ENCODE assay signal across 9 cellular contexts in genomic region chr21:44456207-44456914, GRCh38. TPM values are rescaled to one million over a fixed set of nuclear protein-coding genes. Genes with fewer than 3 reads are reported as not detected.
DNase-seq lines count a peak whose midpoint lies in the region; ATAC-seq and TF ChIP-seq lines count a peak whose summit lies in the region.
"Had no signal": no experiment of that assay in that cellular context is flagged by ENCODE, and none has a peak within 500 bp of the region (broad histone marks: within the 10 kb centered on the region; RNA-seq: fewer than 3 reads in every experiment).

No MANE protein-coding gene starts in this region.

- H3K4me2 ChIP-seq in SK-N-SH = peak overlapping the region; percentile 87

- TF ChIP-seq POLR2A in ovary (IDR thresholded peaks at IDR 0.05) = no peak

- H3K9me3 ChIP-seq in CD8-positive, alpha-beta T cell (ENCODE audit: low read length) = no peaks in the 10 kb centered on the region
- H3K9me3 ChIP-seq in SK-N-SH (0 out of 2 replicates have a peak, but pooled peaks cover 3% of the 10 kb centered on the region), ovary (no peaks in the 10 kb centered on the region)

- H3K9me2 ChIP-seq in SK-N-SH = no peaks in the 10 kb centered on the region

- H3K27me3 Mint-ChIP-seq in CD8-positive, alpha-beta T cell (ENCODE audit: low read depth) = peaks cover 4% of the 10 kb centered on the region

- H3K36me3 Mint-ChIP-seq in CD8-positive, alpha-beta T cell = no peaks in the 10 kb centered on the region

- peaks cover 13% of the 10 kb centered on the region for H3K9me3 Mint-ChIP-seq in CD8-positive, alpha-beta T cell

- H3K4me1 ChIP-seq in CD8-positive, alpha-beta T cell (ENCODE audit: insufficient read depth, low read length) = peaks cover 9% of the 10 kb centered on the region
- H3K4me1 ChIP-seq in SK-N-SH (ENCODE audit: control insufficient read depth in 1 of 2, insufficient read depth in 2 of 2, low read depth in 1 of 2, low read length in 1 of 2) = peaks cover 0 to 7% of the 10 kb centered on the region in 2 experiments; a peak in 1 of 4 replicates
- H3K4me1 ChIP-seq in ovary (ENCODE audit: insufficient read depth) = peaks cover 9% of the 10 kb centered on the region

- H3K79me2 ChIP-seq in SK-N-SH (ENCODE audit: insufficient read depth) = no peaks in the 10 kb centered on the region

- H3K36me3 ChIP-seq in CD8-positive, alpha-beta T cell (ENCODE audit: insufficient read depth, low read length) = no peaks in the 10 kb centered on the region
- H3K36me3 ChIP-seq in SK-N-SH (replicated peaks in 1 of 2; ENCODE audit: control insufficient read depth in 1 of 2, insufficient read depth in 2 of 2, low read length in 1 of 2) (no peaks in the 10 kb centered on the region), ovary (no peaks in the 10 kb centered on the region)

- H2AFZ ChIP-seq in SK-N-SH (ENCODE audit: low read depth) = no peak overlapping the region

- CTCF ChIA-PET in CD8-positive, alpha-beta T cell (lab: Charles Lee) = interaction anchor here (0.9 to 1.1 kb wide), 3 partner anchors 95 to 159 kb away, joined by 3 to 4 read pairs (median 3); no protein-coding TSS in a partner anchor
- CTCF ChIA-PET in SK-N-SH (lab: Yijun Ruan, JAX) = interaction anchor here (0.6 to 3.3 kb wide), 16 partner anchors 15 to 159 kb away, joined by 3 to 12 read pairs (median 4); partner anchors contain the start of gene CFAP410

- no peak for TF ChIP-seq CTCF in CD8-positive, alpha-beta T cell (IDR thresholded peaks at IDR 0.05)
- TF ChIP-seq CTCF in SK-N-SH (IDR thresholded peaks at IDR 0.05) (no peak), fibroblast of the aortic adventitia (IDR thresholded peaks at IDR 0.05; ENCODE audit: insufficient read depth, low read length) (no peak), ovary (IDR thresholded peaks at IDR 0.05) (no peak)

- POLR2A ChIA-PET in CD8-positive, alpha-beta T cell (lab: Charles Lee) = no interaction called here
- POLR2A ChIA-PET in SK-N-SH (lab: Yijun Ruan, JAX) = interaction anchor here (0.5 to 0.7 kb wide), 2 partner anchors 26 to 118 kb away, joined by 3 read pairs; no protein-coding TSS in a partner anchor

- no peak for TF ChIP-seq EP300 in SK-N-SH (IDR thresholded peaks at IDR 0.05; ENCODE audit: borderline replicate concordance in 1 of 2, low read depth in 1 of 2, low read length in 1 of 2)
- TF ChIP-seq EP300 in ovary (IDR thresholded peaks at IDR 0.05) = no peak

- no peak overlapping the region for H3K27ac Mint-ChIP-seq in CD8-positive, alpha-beta T cell

- H3K27ac ChIP-seq in CD8-positive, alpha-beta T cell (ENCODE audit: low read depth, low read length) = no peak overlapping the region
- H3K27ac ChIP-seq in SK-N-SH (ENCODE audit: low read depth in 2 of 2, low read length in 1 of 2) (no peak overlapping the region), ovary (no peak overlapping the region)

- H3K4me3 ChIP-seq in CD8-positive, alpha-beta T cell (ENCODE audit: low read depth, low read length) = peak overlapping the region; percentile 69
- H3K4me3 ChIP-seq in SK-N-SH (ENCODE audit: low read depth in 2 of 2, low read length in 1 of 2) (peak overlapping the region; percentile 55 to 75), fibroblast of the aortic adventitia (ENCODE audit: low read depth, low read length) (peak overlapping the region; percentile 61), ovary (peak overlapping the region; percentile 75)

- no peaks in the 10 kb centered on the region for H4K20me1 ChIP-seq in SK-N-SH (ENCODE audit: insufficient read depth)

- H3K4me3 Mint-ChIP-seq in CD8-positive, alpha-beta T cell = peak overlapping the region; percentile 72

- intact Hi-C loops in CD8-positive, alpha-beta T cell (cut with DNase I, micrococcal nuclease) = loop anchor here in 1 of 2 experiments (10.0 kb wide), 1 partner anchor 1482 kb away; the partner anchor contains the start of gene PKNOX1
- intact Hi-C loops in ovary (cut with DNase I) = no loop called here

- H3K9ac ChIP-seq in SK-N-SH = peak overlapping the region; percentile 49; the same call in 1 of the 2 replicates

- TF ChIP-seq RAD21 in SK-N-SH (IDR thresholded peaks at IDR 0.05; ENCODE audit: low read length) = no peak

- no peak for ATAC-seq in CD8-positive, alpha-beta T cell
- ATAC-seq in GM21423 (IDR thresholded peaks at IDR 0.05; ENCODE audit: unreplicated experiment) = no peak

- DNase-seq in CD8-positive, alpha-beta T cell = no peak
- no peak for DNase-seq in SK-N-SH
- DNase-seq in fibroblast of the aortic adventitia (ENCODE audit: low read depth) = no peak
- DNase-seq in ovary = peak in 1 of 5 donors; percentile 36
- no peak for DNase-seq in NK-92 (lab: John Stamatoyannopoulos, UW; ENCODE audit: unreplicated experiment)
- no peak for DNase-seq in MV-4-11 (lab: John Stamatoyannopoulos, UW)
- DNase-seq in NCI-H2171 (lab: John Stamatoyannopoulos, UW) = no peak
- DNase-seq: SHP77 treated with DMSO at 0.1 percent for 48 hours had no signal

- H3K27me3 ChIP-seq in CD8-positive, alpha-beta T cell (ENCODE audit: insufficient read depth, low read length) = no peaks in the 10 kb centered on the region
- H3K27me3 ChIP-seq in SK-N-SH (ENCODE audit: insufficient read depth) (peaks cover 3% of the 10 kb centered on the region; the same call in 1 of the 2 replicates), ovary (no peaks in the 10 kb centered on the region)

- peaks cover 5% of the 10 kb centered on the region for H3K4me1 Mint-ChIP-seq in CD8-positive, alpha-beta T cell (ENCODE audit: low read depth)

- peaks cover 16% of the 10 kb centered on the region for H3F3A ChIP-seq in SK-N-SH (replicated peaks; ENCODE audit: insufficient read depth)

- 86% methylated on average over 16 of the region's 36 CpGs for WGBS in SK-N-SH (ENCODE audit: low lambda C conversion rate)
- 60 to 74% (median 65%) methylated on average over 34 to 36 of the region's 36 CpGs for WGBS in ovary, 3 donors

TF ChIP-seq in SK-N-SH, 30 proteins besides CTCF, POLR2A, EP300 and RAD21:
- no peak for TF ChIP-seq TEAD4 (IDR thresholded peaks at IDR 0.05; ENCODE audit: borderline replicate concordance, insufficient read depth)
- TF ChIP-seq FOSL2 (IDR thresholded peaks at IDR 0.05; ENCODE audit: borderline replicate concordance, low read depth) = no peak

RNA-seq across cellular contexts. Expression of gene LRRC3, which starts 1.1 kb away (rescaled TPM):
- total RNA-seq in CD8-positive, alpha-beta T cell = under 1 TPM; 0.39 to 0.68 TPM
- 1.9 and 2.3 TPM in 2 replicates for polyA plus RNA-seq in SK-N-SH (2012; rRNA removed)
- polyA plus RNA-seq in SK-N-SH (2012; cell fraction: cytosol; rRNA removed) = 0.91 and 1.5 TPM in 2 replicates
- polyA plus RNA-seq in SK-N-SH (2012; cell fraction: nucleus; rRNA removed) = 1.5 and 1.9 TPM in 2 replicates
- total RNA-seq in fibroblast of the aortic adventitia (ENCODE audit: low replicate concordance) = 0.16 and 0.45 TPM in 2 replicates
- 1 to 10 TPM; 3.4 to 6.8 (median 4.0) TPM for total RNA-seq in ovary
- polyA plus RNA-seq in ovary = 1 to 10 TPM; 2.4 to 3.9 TPM
